In the genomic region with DNA sequence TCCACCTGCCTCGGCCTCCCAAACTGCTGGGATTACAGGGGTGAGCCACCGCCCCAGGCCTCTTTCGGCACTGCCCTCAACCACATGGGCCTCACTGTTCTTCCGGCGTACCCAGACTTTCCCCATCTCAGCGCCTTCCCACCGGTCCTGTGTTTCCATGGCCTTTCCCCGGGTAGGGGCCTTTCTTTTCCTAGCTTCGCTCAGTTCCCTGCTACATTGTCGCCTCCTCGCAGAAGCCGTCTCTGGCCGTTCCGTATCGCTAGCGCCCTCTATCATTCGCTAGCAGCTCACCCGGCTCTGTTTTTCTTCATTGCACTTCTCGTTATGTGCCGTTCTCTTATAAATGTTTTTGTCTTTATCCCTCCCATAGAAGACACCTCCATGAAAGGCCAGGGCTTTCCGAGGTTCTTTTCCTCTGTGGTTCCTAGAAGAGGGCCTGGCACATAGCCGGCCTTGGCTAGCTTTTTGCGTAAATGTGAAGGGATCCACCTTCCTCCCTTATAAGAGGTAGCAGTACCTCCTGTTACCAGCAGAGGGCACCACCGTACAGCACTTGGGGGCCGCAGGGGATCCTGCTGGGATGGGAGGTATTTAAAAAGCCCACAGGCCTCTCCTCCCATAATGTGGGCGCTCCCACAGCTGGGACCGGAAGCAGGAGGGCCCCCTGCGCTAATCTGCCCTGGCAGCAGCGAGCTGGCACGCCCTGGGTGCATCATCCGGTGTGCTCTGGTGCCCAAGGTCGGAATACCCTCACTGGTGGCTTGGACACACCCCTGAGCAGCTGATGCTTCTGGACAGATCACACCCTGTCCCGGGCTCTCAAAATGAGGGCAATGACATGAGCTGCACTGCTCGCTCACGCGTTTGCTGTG, we compare ENCODE assay signal across 9 cellular contexts. TPM values are rescaled to one million over a fixed set of nuclear protein-coding genes. Genes with fewer than 3 reads are reported as not detected.
DNase-seq lines count a peak whose midpoint lies in the region; ATAC-seq and TF ChIP-seq lines count a peak whose summit lies in the region.
"Had no signal": no experiment of that assay in that cellular context is flagged by ENCODE, and none has a peak within 500 bp of the region (broad histone marks: within the 10 kb centered on the region; RNA-seq: fewer than 3 reads in every experiment).

No MANE protein-coding gene starts in this region.

- no peak for TF ChIP-seq EP300 in transverse colon (IDR thresholded peaks at IDR 0.05; ENCODE audit: low read depth)

- in situ Hi-C loops in transverse colon (cut with MboI; ENCODE audit: low pct_ligation_motif_present in 1 of 4, low pct_unique_long_range_greater_than_20kb in 1 of 4, low sequenced_read_pairs in 3 of 4), result loop anchor here in 3 of 4 donors (5.0 to 10.0 kb wide), 2 partner anchors 57 to 59 kb away; no protein-coding TSS in a partner anchor

- intact Hi-C loops in CD8-positive, alpha-beta T cell (cut with DNase I, micrococcal nuclease), result loop anchor here (1.0 kb wide), 6 partner anchors 12 to 97 kb away; partner anchors contain the start of genes ATG101 (in 2 of the 2) and NR4A1 (in 2 of the 2)
- intact Hi-C loops in heart right ventricle (cut with DNase I), result loop anchor here (1.0 to 5.0 kb wide), 13 partner anchors 21 to 97 kb away; partner anchors contain the start of genes ATG101 (in 4 of the 10), NR4A1 (in 2 of the 10) and SMIM41 (in 1 of the 10)
- intact Hi-C loops in posterior cingulate gyrus (cut with DNase I), result loop anchor here (1.0 to 5.0 kb wide), 2 partner anchors 42 to 58 kb away; partner anchors contain the start of gene ATG101
- intact Hi-C loops in transverse colon (cut with DNase I; ENCODE audit: low total_unique reads), result loop anchor here (2.0 kb wide), 2 partner anchors 51 to 57 kb away; no protein-coding TSS in a partner anchor

- CTCF ChIA-PET in CD8-positive, alpha-beta T cell (lab: Charles Lee), result interaction anchor here (0.6 to 55.1 kb wide), 37 partner anchors 0 to 1901 kb away, joined by 3 to 1615 read pairs (median 5); partner anchors contain the start of genes ACVR1B, ATG101, NR4A1 and SMIM41

- peak overlapping the region; percentile 47 for H3K4me3 ChIP-seq in CD8-positive, alpha-beta T cell (ENCODE audit: low read depth, low read length)
- H3K4me3 ChIP-seq in heart right ventricle (peak overlapping the region in 9 of 10 donors; percentile 9 to 59 (median 36)), transverse colon (peak overlapping the region in 3 of 4 donors; percentile 14 to 51 (median 19))

- 8 to 9% methylated on average over 36 of the region's 36 CpGs for WGBS in heart right ventricle, 2 donors
- WGBS in transverse colon (ENCODE audit: low coverage in 1 of 2), 2 donors, result 0 to 7% methylated on average over 5 to 36 of the region's 36 CpGs

- H3K27me3 ChIP-seq in CD8-positive, alpha-beta T cell (ENCODE audit: insufficient read depth, low read length), result no peaks in the 10 kb centered on the region
- H3K27me3 ChIP-seq in heart right ventricle, result peaks cover 0 to 7% (median 0%) of the 10 kb centered on the region in 7 donors
- no peaks in the 10 kb centered on the region for H3K27me3 ChIP-seq in transverse colon

- H3K27ac Mint-ChIP-seq in CD8-positive, alpha-beta T cell, result peak overlapping the region; percentile 88

- H3K4me1 ChIP-seq in CD8-positive, alpha-beta T cell (ENCODE audit: insufficient read depth, low read length), result peaks cover 35% of the 10 kb centered on the region
- peaks cover 5 to 69% (median 48%) of the 10 kb centered on the region in 9 donors for H3K4me1 ChIP-seq in heart right ventricle
- H3K4me1 ChIP-seq in transverse colon, result peaks cover 17 to 39% (median 35%) of the 10 kb centered on the region in 4 donors

- H3K4me3 Mint-ChIP-seq in CD8-positive, alpha-beta T cell, result peak overlapping the region; percentile 81

- peak; percentile 61 to 89 (median 81) for DNase-seq in CD8-positive, alpha-beta T cell
- DNase-seq in GOT3 (lab: John Stamatoyannopoulos, UW) (peak; percentile 66), NCI-H1436 (lab: John Stamatoyannopoulos, UW) (peak; percentile 81), SW 1271 (lab: John Stamatoyannopoulos, UW) (peak; percentile 57 to 84), heart right ventricle (peak; percentile 72 to 88), posterior cingulate gyrus (peak; percentile 54 to 96 (median 81)), transverse colon (peak; percentile 90)
- DNase-seq in activated naive CD8-positive, alpha-beta T cell treated with anti-CD3 and anti-CD28 coated beads, Interleukin-2, amount 50 U/mL, for 16 hours (ENCODE audit: low read depth, low spot score), result peak; percentile 62

- peak; percentile 100 for TF ChIP-seq CTCF in CD8-positive, alpha-beta T cell (IDR thresholded peaks at IDR 0.05)
- TF ChIP-seq CTCF in heart right ventricle (IDR thresholded peaks at IDR 0.05), result peak; percentile 96 to 100 (median 99)
- peak; percentile 98 to 100 (median 100) for TF ChIP-seq CTCF in transverse colon (IDR thresholded peaks at IDR 0.05)

- H3K36me3 Mint-ChIP-seq in CD8-positive, alpha-beta T cell, result no peaks in the 10 kb centered on the region

- H3K9me3 Mint-ChIP-seq in CD8-positive, alpha-beta T cell, result no peaks in the 10 kb centered on the region

- no peaks in the 10 kb centered on the region for H3K36me3 ChIP-seq in CD8-positive, alpha-beta T cell (ENCODE audit: insufficient read depth, low read length)
- no peaks in the 10 kb centered on the region for H3K36me3 ChIP-seq in heart right ventricle
- H3K36me3 ChIP-seq in transverse colon, result no peaks in the 10 kb centered on the region

- H3K4me1 Mint-ChIP-seq in CD8-positive, alpha-beta T cell (ENCODE audit: low read depth), result peaks cover 37% of the 10 kb centered on the region

- no peak overlapping the region for H3K27ac ChIP-seq in CD8-positive, alpha-beta T cell (ENCODE audit: low read depth, low read length)
- H3K27ac ChIP-seq in heart right ventricle, result peak overlapping the region; percentile 55 to 98 (median 84)
- H3K27ac ChIP-seq in transverse colon, result peak overlapping the region; percentile 93 to 95 (median 94)

- peak; percentile 54 for ATAC-seq in CD8-positive, alpha-beta T cell
- peak; percentile 46 to 78 (median 68) for ATAC-seq in heart right ventricle

- TF ChIP-seq POLR2A in transverse colon (IDR thresholded peaks at IDR 0.05), result no peak

- POLR2A ChIA-PET in CD8-positive, alpha-beta T cell (lab: Charles Lee), result interaction anchor here (0.6 to 8.5 kb wide), 13 partner anchors 8 to 1377 kb away, joined by 3 to 92 read pairs (median 4); partner anchors contain the start of genes ATG101, NR4A1 and TAMALIN

- H3K9me3 ChIP-seq in CD8-positive, alpha-beta T cell (ENCODE audit: low read length), result no peaks in the 10 kb centered on the region
- H3K9me3 ChIP-seq in heart right ventricle (no peaks in the 10 kb centered on the region), transverse colon (no peaks in the 10 kb centered on the region)

- no peaks in the 10 kb centered on the region for H3K27me3 Mint-ChIP-seq in CD8-positive, alpha-beta T cell (ENCODE audit: low read depth)

RNA-seq across cellular contexts. Expression of gene TAMALIN, which starts 18.8 kb away (rescaled TPM):
- 100 to 1,000 TPM; 603 to 632 TPM for total RNA-seq in CD8-positive, alpha-beta T cell
- total RNA-seq in heart right ventricle (10 to 100 TPM; 16.6 to 47.0 (median 23.9) TPM), transverse colon (10 to 100 TPM in 2 of 4 donors, 1 to 10 TPM in 2; 5.9 to 20.6 (median 9.7) TPM)
- 10 to 100 TPM; 27.2 to 58.8 TPM for polyA plus RNA-seq in heart right ventricle

RNA-seq across cellular contexts. Expression of gene NR4A1, which starts 25.7 kb away (rescaled TPM):
- total RNA-seq in CD8-positive, alpha-beta T cell, result 10 to 100 TPM; 59.7 to 60.0 TPM
- 100 to 1,000 TPM in 6 of 10 donors, 10 to 100 TPM in 4; 34.6 to 588 (median 105) TPM for total RNA-seq in heart right ventricle
- polyA plus RNA-seq in heart right ventricle, result 10 to 100 TPM; 53.2 to 83.0 TPM
- total RNA-seq in transverse colon, result 100 to 1,000 TPM in 1 of 4 donors, 10 to 100 TPM in 3; 50.7 to 102 (median 76.9) TPM

RNA-seq across cellular contexts. Expression of gene ATG101, which starts 44.2 kb away (rescaled TPM):
- 10 to 100 TPM; 19.1 to 19.3 TPM for total RNA-seq in CD8-positive, alpha-beta T cell
- total RNA-seq in heart right ventricle (10 to 100 TPM; 17.5 to 31.8 (median 22.2) TPM), transverse colon (10 to 100 TPM; 15.7 to 64.1 (median 51.6) TPM)
- 10 to 100 TPM; 14.6 to 90.2 TPM for polyA plus RNA-seq in heart right ventricle

RNA-seq across cellular contexts. Expression of gene SMIM41, which starts 54.0 kb away (rescaled TPM):
- under 1 TPM in 1 of 2 experiments, not detected in 1; 0.22 TPM for total RNA-seq in CD8-positive, alpha-beta T cell
- total RNA-seq in heart right ventricle (under 1 TPM in 3 of 10 donors, not detected in 7; 0.19 to 0.52 (median 0.26) TPM), transverse colon (1 to 10 TPM in 1 of 4 donors, under 1 TPM in 2, not detected in 1; 0.64 to 1.5 (median 0.80) TPM)
- under 1 TPM in 1 of 2 donors, not detected in 1; 0.29 TPM for polyA plus RNA-seq in heart right ventricle
- total RNA-seq: T-helper 2 cell treated with Interferon-gamma antibody and Interleukin-4, amounts not matched to agents 100 ng/mL and 5 ng/mL, for 36 hours had no signal

Comparison
In these comparisons a context has a peak if more than half of its experiments do, and no peak if none do; other contexts are left out.
1. RNA of gene TAMALIN, which starts 18.8 kb away (total RNA-seq): 603 to 632 TPM in CD8-positive, alpha-beta T cell; 16.6 to 47.0 TPM in heart right ventricle and 5.9 to 20.6 TPM in transverse colon; every median in the first group is over 10 times any median in the second.
2. Peak in every context shown above with its lines, with median percentiles within 50 percentile points of each other: DNase-seq, H3K4me3 ChIP-seq and CTCF ChIP-seq.